In the genomic region with DNA sequence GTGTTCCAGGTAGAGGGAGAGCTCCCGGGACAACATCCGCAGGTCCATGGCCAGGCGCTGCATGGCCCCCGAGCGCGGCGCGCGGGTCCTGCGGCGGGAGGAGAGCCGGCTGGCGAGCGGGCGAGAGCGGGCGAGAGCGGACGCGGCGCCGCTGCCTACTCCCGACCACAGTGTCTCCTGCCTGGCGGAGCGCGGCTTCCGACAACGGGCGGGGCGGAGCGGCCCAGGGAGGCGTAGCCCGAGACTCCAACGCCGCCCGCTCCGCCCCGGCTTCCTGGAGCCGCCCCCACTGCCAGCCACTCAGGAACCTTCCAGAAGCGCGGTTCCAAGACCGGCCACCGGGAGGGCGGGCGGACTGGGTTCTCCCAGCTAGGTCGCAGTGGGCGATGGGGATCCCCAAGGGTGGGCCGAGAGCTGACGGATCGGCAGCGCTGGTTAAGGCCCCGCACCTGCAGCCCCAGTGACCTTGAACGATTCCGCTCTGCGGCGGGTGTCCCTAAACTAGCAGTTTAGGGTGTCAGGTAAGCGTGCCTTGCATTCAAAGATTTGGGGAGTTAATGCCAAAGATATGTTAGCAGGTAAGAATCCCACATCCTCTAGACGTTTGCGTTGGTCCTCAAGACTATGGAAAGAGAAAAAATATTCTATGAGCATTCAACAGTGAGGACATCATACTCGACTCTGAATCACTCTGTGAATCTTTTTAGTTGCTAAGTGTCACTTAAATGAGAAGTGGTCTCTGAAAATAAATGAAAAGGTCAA, we compare ENCODE assay signal across 8 cellular contexts. TPM values are rescaled to one million over a fixed set of nuclear protein-coding genes. Genes with fewer than 3 reads are reported as not detected.
DNase-seq lines count a peak whose midpoint lies in the region; ATAC-seq and TF ChIP-seq lines count a peak whose summit lies in the region.

A gene with protein sequence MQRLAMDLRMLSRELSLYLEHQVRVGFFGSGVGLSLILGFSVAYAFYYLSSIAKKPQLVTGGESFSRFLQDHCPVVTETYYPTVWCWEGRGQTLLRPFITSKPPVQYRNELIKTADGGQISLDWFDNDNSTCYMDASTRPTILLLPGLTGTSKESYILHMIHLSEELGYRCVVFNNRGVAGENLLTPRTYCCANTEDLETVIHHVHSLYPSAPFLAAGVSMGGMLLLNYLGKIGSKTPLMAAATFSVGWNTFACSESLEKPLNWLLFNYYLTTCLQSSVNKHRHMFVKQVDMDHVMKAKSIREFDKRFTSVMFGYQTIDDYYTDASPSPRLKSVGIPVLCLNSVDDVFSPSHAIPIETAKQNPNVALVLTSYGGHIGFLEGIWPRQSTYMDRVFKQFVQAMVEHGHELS (minus strand): TSS at position 172 of the 762 bp plus-strand sequence. CDS start 109 bp downstream, at position 63.

- H3K9ac ChIP-seq in HUES64 (ENCODE audit: low read depth, low read length) (peak within 1 kb of the TSS; percentile 82), mucosa of rectum (ENCODE audit: low read depth in 1 of 2, low read length in 2 of 2) (peak within 1 kb of the TSS; percentile 92)

- H2AFZ ChIP-seq in OCI-LY7 (ENCODE audit: low read length) = peak within 1 kb of the TSS; percentile 90

- H3K4me3 ChIP-seq in HUES64 (ENCODE audit: low read length) (peak within 1 kb of the TSS; percentile 89), OCI-LY7 (ENCODE audit: low read depth, low read length, poor library complexity, severe bottlenecking) (peak within 1 kb of the TSS; percentile 92), mucosa of rectum (ENCODE audit: low read length in 2 of 2) (peak within 1 kb of the TSS; percentile 88 to 94)

- ATAC-seq in GM21447 (IDR thresholded peaks at IDR 0.05; ENCODE audit: unreplicated experiment) = peak; percentile 89

- intact Hi-C loops in OCI-LY7 (cut with micrococcal nuclease; ENCODE audit: unreplicated experiment) = loop anchor here (1.0 to 5.0 kb wide), 3 partner anchors 36 to 102 kb away; a partner anchor contains a TSS

- H3K4me1 ChIP-seq in HUES64 (ENCODE audit: insufficient read depth, low read length) (no peaks in the 10 kb centered on the region), OCI-LY7 (ENCODE audit: insufficient read depth, low read length, poor library complexity, severe bottlenecking) (peaks cover 44% of the 10 kb centered on the region), mucosa of rectum (ENCODE audit: control insufficient read depth in 2 of 2, insufficient read depth in 2 of 2, low read length in 2 of 2) (peaks cover 5 to 9% of the 10 kb centered on the region in 2 donors)

- H3K4me2 ChIP-seq in OCI-LY7 (ENCODE audit: low read length) = peak within 1 kb of the TSS; percentile 94

- BruUV-seq in OCI-LY7 (replicated peaks; lab: Mats Ljungman, UMichigan) = TSS peak; percentile 83

- peaks cover 18% of the 10 kb centered on the region; the same call in 1 of the 2 replicates for H3K27me3 ChIP-seq in HUES64 (ENCODE audit: insufficient read depth, low read length)
- no peaks in the 10 kb centered on the region for H3K27me3 ChIP-seq in mucosa of rectum (ENCODE audit: control insufficient read depth in 2 of 2, insufficient read depth in 2 of 2, low read length in 2 of 2)

- peak within 1 kb of the TSS; percentile 81; the same call in 1 of the 2 replicates for H3K27ac ChIP-seq in HUES64 (ENCODE audit: low read depth, low read length)
- peak within 1 kb of the TSS; percentile 95 for H3K27ac ChIP-seq in OCI-LY7 (ENCODE audit: low read depth, low read length, poor library complexity, severe bottlenecking)
- H3K27ac ChIP-seq in epithelial cell of prostate = peak within 1 kb of the TSS; percentile 85
- H3K27ac ChIP-seq in mucosa of rectum (ENCODE audit: low read depth in 2 of 2, low read length in 2 of 2) = peak within 1 kb of the TSS; percentile 96 to 98

- H3K9me2 ChIP-seq in OCI-LY7 (ENCODE audit: insufficient read depth, low read length) = no peaks in the 10 kb centered on the region

- WGBS in HUES64 = 6% methylated on average over 60 of the region's 60 CpGs

- H3K79me2 ChIP-seq in OCI-LY7 (ENCODE audit: insufficient read depth, low read depth, low read length) = peaks cover 47% of the 10 kb centered on the region

- H3K9me3 ChIP-seq in HUES64 (ENCODE audit: insufficient read depth, low read depth, low read length) (peaks cover 8% of the 10 kb centered on the region), OCI-LY7 (ENCODE audit: low read length) (no peaks in the 10 kb centered on the region), mucosa of rectum (ENCODE audit: control insufficient read depth in 2 of 2, low read length in 2 of 2) (no peaks in the 10 kb centered on the region)

- POLR2A ChIA-PET in OCI-LY7 (lab: Charles Lee) = interaction anchor here (1.1 to 5.2 kb wide), 5 partner anchors 19 to 104 kb away, joined by 4 to 50 read pairs (median 5); a partner anchor contains a TSS

- peaks cover 7% of the 10 kb centered on the region for H3K36me3 ChIP-seq in HUES64 (ENCODE audit: insufficient read depth, low read length)
- H3K36me3 ChIP-seq in OCI-LY7 (ENCODE audit: insufficient read depth, low read length) = peaks cover 53% of the 10 kb centered on the region
- peaks cover 10 to 13% of the 10 kb centered on the region in 2 donors for H3K36me3 ChIP-seq in mucosa of rectum (ENCODE audit: control insufficient read depth in 2 of 2, insufficient read depth in 2 of 2, low read length in 2 of 2)

- DNase-seq in DMS 273 treated with DMSO at 0.1 percent for 48 hours (lab: John Stamatoyannopoulos, UW) = peak; percentile 25
- DNase-seq in OCI-LY7 (ENCODE audit: low spot score) = peak; percentile 96
- peak; percentile 85 for DNase-seq in activated T-cell treated with anti-CD3 and anti-CD28 coated beads for 24 hours (ENCODE audit: low read depth)
- DNase-seq in epithelial cell of prostate (ENCODE audit: low read depth, low spot score) = peak; percentile 66
- DNase-seq in stimulated activated CD8-positive, alpha-beta memory T cell treated with anti-CD3 and anti-CD28 coated beads, Interleukin-4, amount 100 ng/mL, for 48 hours = peak; percentile 93

- TF ChIP-seq CTCF in OCI-LY7 (conservative IDR thresholded peaks at IDR 0.05; ENCODE audit: low read length) = peak; percentile 11; the same call in 1 of the 2 replicates

- H4K20me1 ChIP-seq in OCI-LY7 (ENCODE audit: insufficient read depth, low read length) = 0 out of 2 replicates have a peak, but pooled peaks cover 6% of the 10 kb centered on the region

- CTCF ChIA-PET in OCI-LY7 (lab: Charles Lee; ENCODE audit: unreplicated experiment) = interaction anchor here (0.6 to 1.1 kb wide), 3 partner anchors 11 to 137 kb away, joined by 3 to 7 read pairs (median 3); no protein-coding TSS in a partner anchor

RNA-seq across cellular contexts. Expression of the gene that starts here (rescaled TPM):
- 6.1 TPM for polyA plus RNA-seq in HUES64 (2013, experiment 1 of 2)
- polyA plus RNA-seq in HUES64 (2013, experiment 2 of 2) = 7.3 TPM
- total RNA-seq in OCI-LY7 (2014; rRNA removed; shearing (Covaris generic)) = 126 and 154 TPM in 2 replicates
- total RNA-seq in OCI-LY7 (2022) = 169 and 185 TPM in 2 replicates

Comparison
In these comparisons a context has a peak if more than half of its experiments do, and no peak if none do; other contexts are left out.
1. Peak in every context shown above with its lines: DNase-seq, ATAC-seq, H3K4me3 ChIP-seq and H3K27ac ChIP-seq.
2. DNase-seq: peak in every context shown above with its lines; median percentile 96 in OCI-LY7; 93 in stimulated activated CD8-positive, alpha-beta memory T cell treated with anti-CD3 and anti-CD28 coated beads, Interleukin-4, amount 100 ng/mL, for 48 hours; 85 in activated T-cell treated with anti-CD3 and anti-CD28 coated beads for 24 hours; 66 in epithelial cell of prostate; 25 in DMS 273 treated with DMSO at 0.1 percent for 48 hours.